10 cellular contexts compared by ENCODE assay signal in genomic region chr6:80425089-80425823, GRCh38.
A peak's percentile ranks its signal among the peaks of the same experiment; 100 is the strongest.
DNase-seq lines count a peak whose midpoint lies in the region; FAIRE-seq and TF ChIP-seq lines count a peak whose summit lies in the region.
"Had no signal": no experiment of that assay in that cellular context is flagged by ENCODE, and none has a peak within 500 bp of the region (broad histone marks: within the 10 kb centered on the region; RNA-seq: fewer than 3 reads in every experiment).

No MANE protein-coding gene starts in this region.

- peaks cover 22% of the 10 kb centered on the region for H3F3A ChIP-seq in SK-N-SH (replicated peaks; ENCODE audit: insufficient read depth)

- intact Hi-C loops in A673 (cut with micrococcal nuclease; ENCODE audit: unreplicated experiment) = no loop called here

- CTCF ChIA-PET in SK-N-SH (lab: Yijun Ruan, JAX) (interaction anchor here (0.7 kb wide), 1 partner anchor 21 kb away, joined by 3 read pairs; no protein-coding TSS in a partner anchor), A673 (lab: Charles Lee) (no interaction called here)

- WGBS in SK-N-SH (ENCODE audit: low lambda C conversion rate) = 18% methylated on average over 2 of the region's 2 CpGs

- no TSS peak for BruUV-seq in A673 (replicated peaks; lab: Mats Ljungman, UMichigan)

- no peak overlapping the region for H3K4me2 ChIP-seq in SK-N-SH
- H3K4me2 ChIP-seq: neural progenitor cell had no signal

- no peak for TF ChIP-seq RAD21 in SK-N-SH (IDR thresholded peaks at IDR 0.05; ENCODE audit: low read length)

- no peak for DNase-seq in H54 (ENCODE audit: insufficient read length, low spot score)
- DNase-seq in SK-N-SH = no peak
- peak; percentile 100 for DNase-seq in fibroblast of peridontal ligament (ENCODE audit: extremely low read depth)
- DNase-seq in stromal cell of bone marrow (ENCODE audit: low read depth) = peak; percentile 90
- no peak for DNase-seq in DMS53 (lab: John Stamatoyannopoulos, UW)
- DNase-seq in A673 (ENCODE audit: low spot score) = no peak
- no peak for DNase-seq in NCI-H2081 treated with DMSO at 0.1 percent for 48 hours (lab: John Stamatoyannopoulos, UW)
- DNase-seq: NCI-H2081 had no signal

- peak overlapping the region; percentile 34 to 75; a peak in 3 of 4 replicates for H3K27ac ChIP-seq in SK-N-SH (ENCODE audit: low read depth in 2 of 2, low read length in 1 of 2)
- no peak overlapping the region for H3K27ac ChIP-seq in A673 (ENCODE audit: low read depth, low read length, poor library complexity, severe bottlenecking)
- H3K27ac ChIP-seq: neural progenitor cell had no signal

- H3K27me3 ChIP-seq in SK-N-SH (ENCODE audit: insufficient read depth) (no peaks in the 10 kb centered on the region), A673 (replicated peaks; ENCODE audit: insufficient read depth, low read depth, low read length, poor library complexity) (no peaks in the 10 kb centered on the region)
- H3K27me3 ChIP-seq: neural progenitor cell had no signal

- TF ChIP-seq EP300 in SK-N-SH (IDR thresholded peaks at IDR 0.05; ENCODE audit: borderline replicate concordance in 1 of 2, low read depth in 1 of 2, low read length in 1 of 2) = peak in 1 of 2 experiments; percentile 19; a peak in 1 of 4 replicates

- no peak for TF ChIP-seq POLR2A in H54 (IDR thresholded peaks at IDR 0.05; ENCODE audit: low read depth, low read length)

- H4K20me1 ChIP-seq in SK-N-SH (ENCODE audit: insufficient read depth) = no peaks in the 10 kb centered on the region

- POLR2A ChIA-PET in SK-N-SH (lab: Yijun Ruan, JAX) (no interaction called here), A673 (lab: Charles Lee; ENCODE audit: low non-redundant PET) (no interaction called here)

- H3K4me3 ChIP-seq in SK-N-SH (ENCODE audit: low read depth in 2 of 2, low read length in 1 of 2) (no peak overlapping the region), A673 (ENCODE audit: low read depth, low read length, poor library complexity, severe bottlenecking) (no peak overlapping the region)
- H3K4me3 ChIP-seq: neural progenitor cell had no signal

- H3K4me1 ChIP-seq in SK-N-SH (ENCODE audit: control insufficient read depth in 1 of 2, insufficient read depth in 2 of 2, low read depth in 1 of 2, low read length in 1 of 2) (no peaks in the 10 kb centered on the region), A673 (ENCODE audit: insufficient read depth, low read length, poor library complexity, severe bottlenecking) (no peaks in the 10 kb centered on the region)
- H3K4me1 ChIP-seq: neural progenitor cell had no signal

- TF ChIP-seq CTCF in SK-N-SH (IDR thresholded peaks at IDR 0.05) = no peak; the same call in 1 of the 2 replicates
- no peak for TF ChIP-seq CTCF in A673 (conservative IDR thresholded peaks at IDR 0.05; ENCODE audit: low read depth, low read length)

- H3K9me3 ChIP-seq in SK-N-SH (peaks cover 15% of the 10 kb centered on the region), A673 (ENCODE audit: low read depth, low read length, poor library complexity, severe bottlenecking) (peaks cover 25% of the 10 kb centered on the region)

- H3K9ac ChIP-seq in SK-N-SH = peak overlapping the region; percentile 4; the same call in 1 of the 2 replicates
- H3K9ac ChIP-seq: neural progenitor cell had no signal

- H2AFZ ChIP-seq in SK-N-SH (ENCODE audit: low read depth) = no peak overlapping the region; the same call in 1 of the 2 replicates
- H2AFZ ChIP-seq: neural progenitor cell had no signal

- peak; percentile 88 for FAIRE-seq in H54 (lab: Jason Lieb, UNC)
- FAIRE-seq: HepG2 had no signal

- no peaks in the 10 kb centered on the region for H3K79me2 ChIP-seq in SK-N-SH (ENCODE audit: insufficient read depth)

- H3K9me2 ChIP-seq in SK-N-SH = no peaks in the 10 kb centered on the region

- H3K36me3 ChIP-seq in SK-N-SH (replicated peaks in 1 of 2; ENCODE audit: control insufficient read depth in 1 of 2, insufficient read depth in 2 of 2, low read length in 1 of 2) (peaks cover 0 to 4% of the 10 kb centered on the region in 2 experiments), A673 (ENCODE audit: insufficient read depth, low read length, poor library complexity, severe bottlenecking) (no peaks in the 10 kb centered on the region)
- H3K36me3 ChIP-seq: neural progenitor cell had no signal

TF ChIP-seq in SK-N-SH, 30 proteins besides CTCF, POLR2A, EP300 and RAD21:
- 0 out of 2 replicates have a peak, but pooled peaks have one; percentile 4 for TF ChIP-seq NFIC (IDR thresholded peaks at IDR 0.05; ENCODE audit: borderline replicate concordance)
- no peak for TF ChIP-seq MXI1 (IDR thresholded peaks at IDR 0.05; ENCODE audit: low read depth, low read length)
- TF ChIP-seq RCOR1 (IDR thresholded peaks at IDR 0.05; ENCODE audit: low read length) = no peak
- no peak for TF ChIP-seq FOXM1 (IDR thresholded peaks at IDR 0.05; ENCODE audit: low read depth)
- peak; percentile 37 for TF ChIP-seq JUND (IDR thresholded peaks at IDR 0.05)
- no peak for TF ChIP-seq RFX5 (IDR thresholded peaks at IDR 0.05; ENCODE audit: low read length)
- peak; percentile 48; the same call in 1 of the 2 replicates for TF ChIP-seq TEAD4 (IDR thresholded peaks at IDR 0.05; ENCODE audit: borderline replicate concordance, insufficient read depth)
- TF ChIP-seq TCF12 (IDR thresholded peaks at IDR 0.05) = peak; percentile 55; the same call in 1 of the 2 replicates

Comparison
In these comparisons a context has a peak if more than half of its experiments do, and no peak if none do; other contexts are left out.
1. DNase-seq: peak in fibroblast of peridontal ligament (single experiment) and stromal cell of bone marrow (single experiment); none in H54 (single experiment), SK-N-SH (single experiment), DMS53 (single experiment), A673 (single experiment) and NCI-H2081 treated with DMSO at 0.1 percent for 48 hours (single experiment).